Comparison of ENCODE assay signal across 7 cellular contexts in genomic region chr12:132490481-132491348, GRCh38.
DNase-seq lines count a peak whose midpoint lies in the region; ATAC-seq and TF ChIP-seq lines count a peak whose summit lies in the region.

No MANE protein-coding gene starts in this region.

- peak overlapping the region; percentile 90 for H3K4me3 Mint-ChIP-seq in activated naive CD8-positive, alpha-beta T cell

- H3K4me3 ChIP-seq in GM12865 (ENCODE audit: low read depth, low read length), result peak overlapping the region; percentile 74
- H3K4me3 ChIP-seq in iPS-20b (ENCODE audit: low read length), result peak overlapping the region; percentile 69
- H3K4me3 ChIP-seq in stomach smooth muscle (ENCODE audit: low read length in 2 of 2), result peak overlapping the region; percentile 80 to 86

- no peaks in the 10 kb centered on the region for H3K27me3 Mint-ChIP-seq in activated naive CD8-positive, alpha-beta T cell

- H3K36me3 Mint-ChIP-seq in activated naive CD8-positive, alpha-beta T cell, result peaks cover 2% of the 10 kb centered on the region

- H3K27me3 ChIP-seq in iPS-20b (ENCODE audit: insufficient read depth, low read length) (peaks cover 54% of the 10 kb centered on the region), stomach smooth muscle (ENCODE audit: control insufficient read depth in 1 of 2, insufficient read depth in 2 of 2, low read length in 2 of 2) (no peaks in the 10 kb centered on the region)

- peak overlapping the region; percentile 75 for H3K27ac Mint-ChIP-seq in activated naive CD8-positive, alpha-beta T cell

- peaks cover 7% of the 10 kb centered on the region for H3K4me1 ChIP-seq in iPS-20b (ENCODE audit: insufficient read depth, low read length)
- H3K4me1 ChIP-seq in stomach smooth muscle (ENCODE audit: control insufficient read depth, insufficient read depth, low read length), result peaks cover 63% of the 10 kb centered on the region

- H3K9me3 ChIP-seq in iPS-20b (ENCODE audit: insufficient read depth, low read depth, low read length) (no peaks in the 10 kb centered on the region), stomach smooth muscle (ENCODE audit: control insufficient read depth in 2 of 2, low read length in 2 of 2) (no peaks in the 10 kb centered on the region)

- peak overlapping the region; percentile 48; the same call in 1 of the 2 replicates for H3K9ac ChIP-seq in iPS-20b (ENCODE audit: low read depth, low read length)
- peak overlapping the region; percentile 64 to 78 for H3K9ac ChIP-seq in stomach smooth muscle (ENCODE audit: low read length in 2 of 2)

- H3K4me1 Mint-ChIP-seq in activated naive CD8-positive, alpha-beta T cell (ENCODE audit: low read depth), result peaks cover 63% of the 10 kb centered on the region

- H3K36me3 ChIP-seq in iPS-20b (ENCODE audit: insufficient read depth, low read depth, low read length), result no peaks in the 10 kb centered on the region; the same call in 1 of the 2 replicates
- no peaks in the 10 kb centered on the region for H3K36me3 ChIP-seq in stomach smooth muscle (ENCODE audit: control insufficient read depth in 2 of 2, insufficient read depth in 2 of 2, low read length in 2 of 2)

- no peak for DNase-seq in GM12865 (ENCODE audit: low read depth)
- DNase-seq in NCI-H510A (lab: John Stamatoyannopoulos, UW), result no peak

- ATAC-seq in HG03097 (IDR thresholded peaks at IDR 0.05; ENCODE audit: low FRiP score, unreplicated experiment) (peak; percentile 1), GM19467 (IDR thresholded peaks at IDR 0.05; ENCODE audit: unreplicated experiment) (no peak)

- no peak for TF ChIP-seq CTCF in GM12865 (IDR thresholded peaks at IDR 0.05; ENCODE audit: insufficient read depth, low read depth, low read length, missing control alignments)

- H3K9me3 Mint-ChIP-seq in activated naive CD8-positive, alpha-beta T cell (ENCODE audit: low read depth), result no peaks in the 10 kb centered on the region

- H3K27ac ChIP-seq in iPS-20b (ENCODE audit: low read length) (no peak overlapping the region), stomach smooth muscle (ENCODE audit: low read length) (no peak overlapping the region)
